ENCODE assay signal across 19 cellular contexts in the genomic region with DNA sequence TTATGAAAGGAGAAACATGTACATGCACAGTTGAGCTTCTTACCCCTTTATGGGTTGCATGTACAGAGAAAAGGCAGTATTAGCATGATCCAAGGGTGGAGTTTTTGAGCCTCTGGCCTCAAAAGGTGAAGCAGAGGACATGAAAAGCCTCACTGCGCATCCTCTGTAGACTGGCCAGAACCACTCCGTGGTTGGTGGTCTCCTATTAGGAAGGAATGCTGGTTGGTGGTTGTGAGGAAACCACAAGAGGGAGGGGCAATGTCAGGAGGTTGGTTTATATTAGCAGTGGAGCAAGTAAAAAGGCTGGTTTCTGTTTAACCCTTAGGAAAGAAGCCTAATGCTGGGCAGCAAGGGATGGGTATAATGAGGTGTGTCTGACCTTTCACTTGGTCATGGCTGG. TPM values are rescaled to one million over a fixed set of nuclear protein-coding genes. Genes with fewer than 3 reads are reported as not detected.
A peak's percentile ranks its signal among the peaks of the same experiment; 100 is the strongest.
DNase-seq lines count a peak whose midpoint lies in the region; ATAC-seq and TF ChIP-seq lines count a peak whose summit lies in the region.
"Had no signal": no experiment of that assay in that cellular context is flagged by ENCODE, and none has a peak within 500 bp of the region (broad histone marks: within the 10 kb centered on the region; RNA-seq: fewer than 3 reads in every experiment).

No MANE protein-coding gene starts in this region.

- no peaks in the 10 kb centered on the region; the same call in 1 of the 2 replicates for H3K9me1 ChIP-seq in IMR-90 (ENCODE audit: insufficient read depth, low read length)

- TF ChIP-seq RAD21 in IMR-90 (IDR thresholded peaks at IDR 0.05; ENCODE audit: low read length), result no peak

- no peak overlapping the region for H3K18ac ChIP-seq in IMR-90 (ENCODE audit: low read depth, low read length)

- H3K9me3 Mint-ChIP-seq in T-helper 2 cell treated with Interferon-gamma antibody and Interleukin-4, amounts not matched to agents 5 μg/mL and 100 μg/mL, for 36 hours, result no peaks in the 10 kb centered on the region
- H3K9me3 Mint-ChIP-seq: CD8-positive, alpha-beta T cell had no signal

- no peak overlapping the region for H2AK5ac ChIP-seq in IMR-90 (ENCODE audit: low read depth, low read length)

- H4K20me1 ChIP-seq in DND-41 (ENCODE audit: insufficient read depth, low read length) (no peaks in the 10 kb centered on the region), IMR-90 (ENCODE audit: insufficient read depth, low read length) (no peaks in the 10 kb centered on the region)

- no peak overlapping the region for H2AK9ac ChIP-seq in IMR-90 (replicated peaks; ENCODE audit: low read depth, low read length, poor library complexity)

- H3K27ac Mint-ChIP-seq in T-helper 2 cell treated with Interferon-gamma antibody and Interleukin-4, amounts not matched to agents 5 μg/mL and 100 μg/mL, for 36 hours, result peak overlapping the region; percentile 10
- H3K27ac Mint-ChIP-seq: CD8-positive, alpha-beta T cell had no signal

- no peak overlapping the region for H3K14ac ChIP-seq in IMR-90 (replicated peaks; ENCODE audit: low read depth, low read length)

- H2AFZ ChIP-seq in DND-41 (ENCODE audit: low read depth, low read length) (no peak overlapping the region), IMR-90 (replicated peaks; ENCODE audit: low read length, poor library complexity) (no peak overlapping the region)

- H2BK20ac ChIP-seq in IMR-90 (ENCODE audit: low read depth, low read length), result no peak overlapping the region; the same call in 1 of the 2 replicates

- TF ChIP-seq CTCF in DND-41 (IDR thresholded peaks at IDR 0.05; ENCODE audit: borderline replicate concordance, extremely low read depth, low read length, poor library complexity, severe bottlenecking) (no peak), IMR-90 (conservative IDR thresholded peaks at IDR 0.05; ENCODE audit: low read depth, low read length) (no peak)

- ATAC-seq in DND-41 (ENCODE audit: insufficient read depth, low read depth), result peak; percentile 89
- 0 out of 2 replicates have a peak, but pooled peaks have one; percentile 24 for ATAC-seq in IMR-90 (ENCODE audit: low read depth)
- ATAC-seq in HG02981 (IDR thresholded peaks at IDR 0.05; ENCODE audit: unreplicated experiment), result no peak
- no peak for ATAC-seq in GM18861 (IDR thresholded peaks at IDR 0.05; ENCODE audit: unreplicated experiment)
- ATAC-seq: CD8-positive, alpha-beta T cell; sciatic nerve had no signal

- H3K27ac ChIP-seq in DND-41 (ENCODE audit: low read length), result no peak overlapping the region
- no peak overlapping the region for H3K27ac ChIP-seq in IMR-90 (ENCODE audit: insufficient read depth, low read length)
- H3K27ac ChIP-seq: stomach had no signal

- H3K56ac ChIP-seq in IMR-90 (ENCODE audit: extremely low read depth, insufficient read depth, low read length), result no peak overlapping the region

- WGBS in IMR-90 (ENCODE audit: extremely low coverage in 2 of 2, insufficient read length in 1 of 2), 2 experiments, result 79% methylated on average over 2 of the region's 2 CpGs; no CpG with 5 or more reads in 1 of the 2 experiments

- H3K27me3 Mint-ChIP-seq in T-helper 2 cell treated with Interferon-gamma antibody and Interleukin-4, amounts not matched to agents 5 μg/mL and 100 μg/mL, for 36 hours (ENCODE audit: low read depth), result no peaks in the 10 kb centered on the region

- POLR2A ChIA-PET in IMR-90 (lab: Charles Lee; ENCODE audit: unreplicated experiment), result no interaction called here

- peaks cover 21% of the 10 kb centered on the region for H3K4me1 Mint-ChIP-seq in T-helper 2 cell treated with Interferon-gamma antibody and Interleukin-4, amounts not matched to agents 5 μg/mL and 100 μg/mL, for 36 hours (ENCODE audit: low read depth)

- no peak overlapping the region for H2BK5ac ChIP-seq in IMR-90 (ENCODE audit: low read depth, low read length, poor library complexity, severe bottlenecking)

- no peaks in the 10 kb centered on the region for H3K79me1 ChIP-seq in IMR-90 (ENCODE audit: low read depth in 1 of 2, low read length in 2 of 2)

- DNase-seq in DND-41, result peak; percentile 39
- no peak for DNase-seq in IMR-90
- DNase-seq in T-helper 2 cell treated with Interferon-gamma antibody and Interleukin-4, amounts not matched to agents 5 μg/mL and 100 μg/mL, for 36 hours (ENCODE audit: low spot score), result no peak
- DNase-seq in glomerular visceral epithelial cell (ENCODE audit: extremely low spot score), result peak; percentile 17
- DNase-seq in DMS153 treated with DMSO at 0.1 percent for 48 hours (lab: John Stamatoyannopoulos, UW; ENCODE audit: unreplicated experiment), result no peak
- no peak for DNase-seq in superior temporal gyrus (ENCODE audit: extremely low spot score)
- DNase-seq: activated CD4-positive, alpha-beta T cell treated with anti-CD3 and anti-CD28 coated beads for 1 hour; activated naive CD4-positive, alpha-beta T cell treated with anti-CD3 and anti-CD28 coated beads, Interleukin-2, amount 50 U/mL, for 16 hours; activated T-cell treated with anti-CD3 and anti-CD28 coated beads for 4 hours; CD8-positive, alpha-beta T cell; DMS79; NCI-H1092 treated with DMSO at 0.1 percent for 48 hours; NCI-H2081 treated with DMSO at 0.1 percent for 48 hours; NCI-H69; stomach had no signal

- intact Hi-C loops in IMR-90 (cut with micrococcal nuclease), result no loop called here

- H3K4me3 Mint-ChIP-seq in T-helper 2 cell treated with Interferon-gamma antibody and Interleukin-4, amounts not matched to agents 5 μg/mL and 100 μg/mL, for 36 hours, result no peak overlapping the region
- H3K4me3 Mint-ChIP-seq: CD8-positive, alpha-beta T cell had no signal

- H3K23ac ChIP-seq in IMR-90 (ENCODE audit: low read depth, low read length), result no peak overlapping the region

- CTCF ChIA-PET in IMR-90 (lab: Yijun Ruan, JAX), result no interaction called here

- H3K4me1 ChIP-seq in DND-41 (ENCODE audit: insufficient read depth, low read length) (peaks cover 14% of the 10 kb centered on the region), IMR-90 (ENCODE audit: control insufficient read depth, insufficient read depth, low read length) (peaks cover 3% of the 10 kb centered on the region; the same call in 1 of the 2 replicates)

- H2BK15ac ChIP-seq in IMR-90 (ENCODE audit: low read depth, low read length), result no peak overlapping the region

- H3K79me2 ChIP-seq in DND-41 (ENCODE audit: insufficient read depth, low read length), result no peaks in the 10 kb centered on the region

- no peak overlapping the region for H3K4ac ChIP-seq in IMR-90 (ENCODE audit: low read depth, low read length)

- H3K27me3 ChIP-seq in DND-41 (ENCODE audit: insufficient read depth, low read length, poor library complexity) (no peaks in the 10 kb centered on the region), IMR-90 (ENCODE audit: control insufficient read depth, insufficient read depth, low read length) (no peaks in the 10 kb centered on the region)
- H3K27me3 ChIP-seq: stomach had no signal

- H3K4me2 ChIP-seq in DND-41 (ENCODE audit: insufficient read depth, low read length) (no peak overlapping the region), IMR-90 (ENCODE audit: low read depth, low read length) (no peak overlapping the region; the same call in 1 of the 2 replicates)

- no peak overlapping the region for H2BK120ac ChIP-seq in IMR-90 (ENCODE audit: low read depth, low read length)

- no peak overlapping the region for H4K5ac ChIP-seq in IMR-90 (ENCODE audit: low read depth, low read length)

- H3K9ac ChIP-seq in DND-41 (ENCODE audit: low read depth, low read length), result no peak overlapping the region
- no peak overlapping the region for H3K9ac ChIP-seq in IMR-90 (ENCODE audit: low read depth, low read length)

- H3K9me3 ChIP-seq in DND-41 (ENCODE audit: insufficient read depth, low read length, severe bottlenecking) (no peaks in the 10 kb centered on the region), IMR-90 (ENCODE audit: control insufficient read depth, insufficient read depth, low read length) (no peaks in the 10 kb centered on the region)
- H3K9me3 ChIP-seq: HAP-1, stomach had no signal

- dilution Hi-C loops in IMR-90 (cut with HindIII; ENCODE audit: low sequenced_read_pairs, unreplicated experiment), result no loop called here

- H3K4me3 ChIP-seq in DND-41 (ENCODE audit: low read depth in 1 of 2, low read length in 2 of 2), result no peak overlapping the region
- no peak overlapping the region for H3K4me3 ChIP-seq in IMR-90 (ENCODE audit: insufficient read depth, low read depth, low read length)
- H3K4me3 ChIP-seq: HAP-1, stomach had no signal

- in situ Hi-C loops in IMR-90 (cut with MboI; ENCODE audit: low sequenced_read_pairs), result no loop called here

- H4K91ac ChIP-seq in IMR-90 (ENCODE audit: insufficient read depth, low read depth, low read length), result no peak overlapping the region

- no peak for TF ChIP-seq POLR2A in IMR-90 (IDR thresholded peaks at IDR 0.05; ENCODE audit: low read depth, low read length)

- no TSS peak for BruUV-seq in IMR-90 (replicated peaks; lab: Mats Ljungman, UMichigan)

- H3K36me3 ChIP-seq in DND-41 (ENCODE audit: insufficient read depth, low read length) (no peaks in the 10 kb centered on the region), IMR-90 (ENCODE audit: control insufficient read depth, insufficient read depth, low read length) (no peaks in the 10 kb centered on the region)
- H3K36me3 ChIP-seq: stomach had no signal

- no peaks in the 10 kb centered on the region for H3K36me3 Mint-ChIP-seq in T-helper 2 cell treated with Interferon-gamma antibody and Interleukin-4, amounts not matched to agents 5 μg/mL and 100 μg/mL, for 36 hours (ENCODE audit: low read depth)
- H3K36me3 Mint-ChIP-seq: CD8-positive, alpha-beta T cell had no signal

- no peak overlapping the region for H4K8ac ChIP-seq in IMR-90 (ENCODE audit: low read depth in 2 of 2, low read length in 2 of 2)

TF ChIP-seq in IMR-90, 13 proteins besides CTCF, POLR2A, EP300 and RAD21 (continues in another document):
- TF ChIP-seq CHD1 (IDR thresholded peaks at IDR 0.05; ENCODE audit: low read depth, low read length), result no peak
- no peak for TF ChIP-seq BHLHE40 (IDR thresholded peaks at IDR 0.05; ENCODE audit: low read depth, low read length)
- no peak for TF ChIP-seq RFX5 (IDR thresholded peaks at IDR 0.05; ENCODE audit: low read depth, low read length)
- no peak for TF ChIP-seq SMC3 (IDR thresholded peaks at IDR 0.05; ENCODE audit: low read depth, low read length)
- TF ChIP-seq CEBPB (IDR thresholded peaks at IDR 0.05; ENCODE audit: low read depth, low read length), result no peak
- no peak for TF ChIP-seq RCOR1 (IDR thresholded peaks at IDR 0.05; ENCODE audit: insufficient replicate concordance, low read length)
- no peak for TF ChIP-seq MAFK (IDR thresholded peaks at IDR 0.05; ENCODE audit: low read depth, low read length)
- no peak for TF ChIP-seq MXI1 (IDR thresholded peaks at IDR 0.05; ENCODE audit: borderline replicate concordance, low read depth, low read length)
- no peak for TF ChIP-seq NFE2L2 (IDR thresholded peaks at IDR 0.05; ENCODE audit: low read depth, low read length)

RNA-seq across cellular contexts. Expression of a gene that starts 37.5 kb away (rescaled TPM):
- total RNA-seq in IMR-90 (2012; rRNA removed), result 5.7 and 6.7 TPM in 2 replicates
- 5.9 and 7.6 TPM in 2 replicates for polyA plus RNA-seq in IMR-90 (2012; rRNA removed)
- polyA plus RNA-seq in IMR-90 (2012; cell fraction: cytosol; rRNA removed), result 1.9 and 3.4 TPM in 2 replicates
- polyA plus RNA-seq in IMR-90 (2012; cell fraction: nucleus; rRNA removed; ENCODE audit: low replicate concordance), result 4.3 and 24.1 TPM in 2 replicates

Comparison
In these comparisons a context has a peak if more than half of its experiments do, and no peak if none do; other contexts are left out.
1. ATAC-seq: peak in DND-41 (single experiment) and IMR-90 (single experiment); none in HG02981 (single experiment) and GM18861 (single experiment).
2. DNase-seq: peak in DND-41 (single experiment) and glomerular visceral epithelial cell (single experiment); none in IMR-90 (single experiment), T-helper 2 cell treated with Interferon-gamma antibody and Interleukin-4, amounts not matched to agents 5 μg/mL and 100 μg/mL, for 36 hours (single experiment), DMS153 treated with DMSO at 0.1 percent for 48 hours (single experiment) and superior temporal gyrus (single experiment).